Comparison of ENCODE assay signal across 8 cellular contexts in the genomic region with DNA sequence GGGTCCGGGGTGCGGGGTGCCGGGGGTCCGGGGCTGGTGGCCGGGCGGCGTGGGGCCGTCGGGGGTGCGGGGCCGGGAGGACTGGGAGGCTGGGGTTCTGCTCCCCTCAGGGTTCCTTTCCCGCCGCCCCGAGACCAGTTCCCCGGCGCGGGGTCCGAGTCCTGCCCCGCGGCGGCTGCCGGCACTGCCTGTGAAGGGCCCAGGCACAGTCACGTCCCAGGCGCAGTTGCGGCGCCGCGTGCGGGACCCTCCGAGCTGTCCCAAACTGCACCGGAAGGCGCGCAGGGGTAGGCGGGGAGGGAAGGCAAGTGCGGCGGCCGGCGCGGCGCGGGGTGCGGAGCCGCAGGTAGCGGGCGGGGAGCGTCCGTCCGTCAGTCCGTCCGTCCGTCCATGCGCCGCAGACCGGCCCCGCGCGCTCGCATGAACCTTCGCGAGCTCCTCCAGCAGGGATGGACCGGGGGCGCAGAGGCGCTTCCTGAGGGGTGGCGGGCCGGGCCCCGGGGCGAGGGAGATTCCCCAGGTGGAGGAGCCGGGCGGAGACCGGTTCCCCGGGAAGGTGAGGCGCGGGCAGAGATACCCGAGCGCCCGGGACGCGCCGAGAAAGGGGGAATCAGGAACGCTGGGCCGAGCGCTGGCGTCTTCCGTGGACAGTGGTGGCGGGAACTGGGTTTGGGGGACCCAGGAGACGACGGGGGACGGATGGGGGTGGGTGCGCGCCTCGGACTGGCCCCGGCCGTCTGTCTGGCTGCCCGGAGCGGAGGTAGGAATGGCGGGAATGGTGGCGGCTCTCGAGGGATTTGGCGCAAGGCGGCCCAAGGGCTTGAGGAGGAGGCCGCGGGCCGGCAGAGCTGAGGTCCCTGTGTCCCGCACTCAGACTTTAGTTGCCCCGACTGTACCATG. TPM values are rescaled to one million over a fixed set of nuclear protein-coding genes. Genes with fewer than 3 reads are reported as not detected.
A peak's percentile ranks its signal among the peaks of the same experiment; 100 is the strongest.
DNase-seq lines count a peak whose midpoint lies in the region; ATAC-seq and TF ChIP-seq lines count a peak whose summit lies in the region.

No MANE protein-coding gene starts in this region.

- H3K9me3 ChIP-seq in ES-I3 (ENCODE audit: control insufficient read depth, insufficient read depth, low read length) (no peaks in the 10 kb centered on the region), lung (ENCODE audit: control insufficient read depth in 2 of 2, insufficient read depth in 1 of 2, low read length in 1 of 2) (no peaks in the 10 kb centered on the region)

- WGBS in lung, 2 donors = 7 to 15% methylated on average over 82 to 105 of the region's 105 CpGs

- peak overlapping the region; percentile 61 for H3K9ac ChIP-seq in ES-I3 (ENCODE audit: low read depth, low read length)

- H3K4me3 Mint-ChIP-seq in T-helper 1 cell treated with Interleukin-12 subunit alpha and Interleukin-12 subunit beta and Interleukin-4 antibody, amounts not matched to agents 30 μg/mL and 1 μg/mL, for 36 hours = peak overlapping the region; percentile 68

- no peaks in the 10 kb centered on the region for H3K27me3 ChIP-seq in lung (ENCODE audit: control insufficient read depth, insufficient read depth)

- H3K27ac ChIP-seq in caudate nucleus (ENCODE audit: low read depth, low read length) = peak overlapping the region; percentile 36
- H3K27ac ChIP-seq in lung (ENCODE audit: low read depth in 1 of 2, low read length in 1 of 2) = peak overlapping the region in 1 of 2 donors; percentile 71
- H3K27ac ChIP-seq in substantia nigra (ENCODE audit: low read depth, low read length, poor library complexity, severe bottlenecking) = peak overlapping the region; percentile 12

- H3K36me3 Mint-ChIP-seq in T-helper 1 cell treated with Interleukin-12 subunit alpha and Interleukin-12 subunit beta and Interleukin-4 antibody, amounts not matched to agents 30 μg/mL and 1 μg/mL, for 36 hours (ENCODE audit: low read depth) = peaks cover 6% of the 10 kb centered on the region

- no peaks in the 10 kb centered on the region for H3K9me3 Mint-ChIP-seq in T-helper 1 cell treated with Interleukin-12 subunit alpha and Interleukin-12 subunit beta and Interleukin-4 antibody, amounts not matched to agents 30 μg/mL and 1 μg/mL, for 36 hours

- peaks cover 4% of the 10 kb centered on the region; the same call in 1 of the 2 replicates for H3K4me1 ChIP-seq in ES-I3 (ENCODE audit: insufficient read depth, low read length)
- peaks cover 0 to 32% of the 10 kb centered on the region in 2 donors for H3K4me1 ChIP-seq in lung (ENCODE audit: control insufficient read depth in 2 of 2, insufficient read depth in 2 of 2, low read length in 2 of 2)

- DNase-seq in caudate nucleus (lab: John Stamatoyannopoulos, UW) (peak in 1 of 61 donors; percentile 22), lung (ENCODE audit: low spot score) (no peak), substantia nigra (lab: John Stamatoyannopoulos, UW) (no peak), middle frontal gyrus (ENCODE audit: extremely low spot score, low spot score) (no peak), ureter (ENCODE audit: low spot score) (no peak)

- H3K4me1 Mint-ChIP-seq in T-helper 1 cell treated with Interleukin-12 subunit alpha and Interleukin-12 subunit beta and Interleukin-4 antibody, amounts not matched to agents 30 μg/mL and 1 μg/mL, for 36 hours (ENCODE audit: low read depth) = peaks cover 37% of the 10 kb centered on the region

- H3K27me3 Mint-ChIP-seq in T-helper 1 cell treated with Interleukin-12 subunit alpha and Interleukin-12 subunit beta and Interleukin-4 antibody, amounts not matched to agents 30 μg/mL and 1 μg/mL, for 36 hours (ENCODE audit: low read depth) = peaks cover 10% of the 10 kb centered on the region

- ATAC-seq in lung (ENCODE audit: insufficient read depth, low FRiP score) (peak; percentile 22), HG02973 (IDR thresholded peaks at IDR 0.05; ENCODE audit: unreplicated experiment) (no peak)

- TF ChIP-seq CTCF in lung (IDR thresholded peaks at IDR 0.05; ENCODE audit: control extremely low read depth, extremely low read depth) = no peak

- no peaks in the 10 kb centered on the region for H3K36me3 ChIP-seq in ES-I3 (ENCODE audit: insufficient read depth, low read length)
- H3K36me3 ChIP-seq in lung (ENCODE audit: control insufficient read depth in 2 of 2, insufficient read depth in 2 of 2, low read length in 2 of 2) = no peaks in the 10 kb centered on the region

- H3K27ac Mint-ChIP-seq in T-helper 1 cell treated with Interleukin-12 subunit alpha and Interleukin-12 subunit beta and Interleukin-4 antibody, amounts not matched to agents 30 μg/mL and 1 μg/mL, for 36 hours = peak overlapping the region; percentile 26

- H3K4me3 ChIP-seq in lung = peak overlapping the region; percentile 71

RNA-seq across cellular contexts. Expression of a gene that starts 3.1 kb away (rescaled TPM):
- total RNA-seq in lung (10 to 100 TPM in 1 of 2 donors, 1 to 10 TPM in 1; 10.0 to 35.6 TPM), ureter (3.3 TPM)
- polyA plus RNA-seq in lung = 10 to 100 TPM in 1 of 2 donors, 1 to 10 TPM in 1; 5.5 to 54.9 TPM
